In the genomic region with DNA sequence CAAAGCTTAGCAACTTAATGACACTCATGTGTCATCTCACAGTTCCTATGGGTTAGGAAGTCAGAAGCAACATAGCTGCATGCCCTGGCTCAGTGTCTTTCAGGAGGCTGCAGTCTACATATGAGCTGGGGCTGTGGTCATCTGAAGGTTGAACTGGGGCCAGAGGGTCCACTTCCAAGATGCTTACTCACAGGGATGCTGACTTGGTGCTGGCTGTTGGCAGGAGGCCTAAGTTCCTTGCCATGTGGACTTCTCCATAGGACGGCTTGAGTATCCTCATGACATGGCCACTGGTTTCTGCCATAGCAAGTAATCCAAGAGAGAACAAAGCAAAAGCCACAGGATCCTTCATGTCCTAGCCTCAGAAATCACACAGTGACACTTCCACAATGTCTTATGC, we compare ENCODE assay signal across 1 cellular context.
TF ChIP-seq lines count a peak whose summit lies in the region.

No MANE protein-coding gene starts in this region.

TF ChIP-seq in IMR-90, 13 proteins besides CTCF, POLR2A, EP300 and RAD21 (continued from another document):
- TF ChIP-seq ELK1 (IDR thresholded peaks at IDR 0.05; ENCODE audit: borderline replicate concordance, low read depth, low read length), result no peak
- no peak for TF ChIP-seq RFX5 (IDR thresholded peaks at IDR 0.05; ENCODE audit: low read depth, low read length)
- no peak for TF ChIP-seq MXI1 (IDR thresholded peaks at IDR 0.05; ENCODE audit: borderline replicate concordance, low read depth, low read length)
- TF ChIP-seq CHD1 (IDR thresholded peaks at IDR 0.05; ENCODE audit: low read depth, low read length), result no peak
- no peak for TF ChIP-seq RCOR1 (IDR thresholded peaks at IDR 0.05; ENCODE audit: insufficient replicate concordance, low read length)
- TF ChIP-seq FOS (IDR thresholded peaks at IDR 0.05; ENCODE audit: low read depth, low read length), result no peak
- TF ChIP-seq, protein P1, sequence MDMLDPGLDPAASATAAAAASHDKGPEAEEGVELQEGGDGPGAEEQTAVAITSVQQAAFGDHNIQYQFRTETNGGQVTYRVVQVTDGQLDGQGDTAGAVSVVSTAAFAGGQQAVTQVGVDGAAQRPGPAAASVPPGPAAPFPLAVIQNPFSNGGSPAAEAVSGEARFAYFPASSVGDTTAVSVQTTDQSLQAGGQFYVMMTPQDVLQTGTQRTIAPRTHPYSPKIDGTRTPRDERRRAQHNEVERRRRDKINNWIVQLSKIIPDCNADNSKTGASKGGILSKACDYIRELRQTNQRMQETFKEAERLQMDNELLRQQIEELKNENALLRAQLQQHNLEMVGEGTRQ (IDR thresholded peaks at IDR 0.05; ENCODE audit: low read depth, low read length), result no peak
- no peak for TF ChIP-seq SMC3 (IDR thresholded peaks at IDR 0.05; ENCODE audit: low read depth, low read length)
- TF ChIP-seq MAZ (IDR thresholded peaks at IDR 0.05; ENCODE audit: borderline replicate concordance, low read depth, low read length), result no peak
- no peak for TF ChIP-seq CEBPB (IDR thresholded peaks at IDR 0.05; ENCODE audit: low read depth, low read length)
